In the genomic region with DNA sequence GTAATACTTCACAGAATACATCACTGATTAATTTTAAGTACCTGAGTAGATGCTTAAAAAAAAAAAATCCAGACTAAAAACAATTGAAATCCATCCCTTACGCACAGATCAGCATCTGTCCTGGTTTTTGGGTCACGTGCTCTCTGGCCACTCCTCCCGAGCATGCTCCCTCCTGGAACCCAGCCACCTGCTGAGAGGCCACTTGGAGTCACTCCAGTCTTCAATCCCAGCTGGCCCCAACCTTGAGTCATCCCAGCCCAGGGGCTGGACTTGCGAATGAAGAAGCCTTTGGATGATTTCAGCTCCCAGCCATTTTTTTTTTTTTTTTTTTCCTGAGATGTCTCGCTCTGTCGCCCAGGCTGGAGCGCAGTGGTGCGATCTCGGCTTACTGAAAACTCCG, we compare ENCODE assay signal across 1 cellular context.
TF ChIP-seq lines count a peak whose summit lies in the region.

No MANE protein-coding gene starts in this region.

TF ChIP-seq in SK-N-SH, 30 proteins besides CTCF, POLR2A, EP300 and RAD21 (continued from another document):
- TF ChIP-seq REST (IDR thresholded peaks at IDR 0.05; ENCODE audit: low read depth, low read length) (no peak), YY1 (IDR thresholded peaks at IDR 0.05; ENCODE audit: low read depth) (no peak), POLR2AphosphoS5 (IDR thresholded peaks at IDR 0.05; ENCODE audit: low read depth, low read length) (peak; percentile 25; the same call in 1 of the 2 replicates), FOXM1 (IDR thresholded peaks at IDR 0.05; ENCODE audit: low read depth) (no peak), SIN3A (IDR thresholded peaks at IDR 0.05; ENCODE audit: borderline replicate concordance, low read depth, low read length) (peak; percentile 64; the same call in 1 of the 2 replicates), FOXJ3 (CRISPR knock-in tag; IDR thresholded peaks at IDR 0.05) (no peak), PBX3 (IDR thresholded peaks at IDR 0.05) (0 out of 2 replicates have a peak, but pooled peaks have one; percentile 44), RXRA (IDR thresholded peaks at IDR 0.05; ENCODE audit: borderline replicate concordance, low read depth) (no peak), TCF12 (IDR thresholded peaks at IDR 0.05) (peak; percentile 78), MXI1 (IDR thresholded peaks at IDR 0.05; ENCODE audit: low read depth, low read length) (no peak), USF1 (IDR thresholded peaks at IDR 0.05; ENCODE audit: borderline replicate concordance, low read depth) (peak; percentile 91)
- TF ChIP-seq, protein P1, sequence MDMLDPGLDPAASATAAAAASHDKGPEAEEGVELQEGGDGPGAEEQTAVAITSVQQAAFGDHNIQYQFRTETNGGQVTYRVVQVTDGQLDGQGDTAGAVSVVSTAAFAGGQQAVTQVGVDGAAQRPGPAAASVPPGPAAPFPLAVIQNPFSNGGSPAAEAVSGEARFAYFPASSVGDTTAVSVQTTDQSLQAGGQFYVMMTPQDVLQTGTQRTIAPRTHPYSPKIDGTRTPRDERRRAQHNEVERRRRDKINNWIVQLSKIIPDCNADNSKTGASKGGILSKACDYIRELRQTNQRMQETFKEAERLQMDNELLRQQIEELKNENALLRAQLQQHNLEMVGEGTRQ (IDR thresholded peaks at IDR 0.05; ENCODE audit: borderline replicate concordance, low read depth, low read length): no peak
- TF ChIP-seq, protein P2, sequence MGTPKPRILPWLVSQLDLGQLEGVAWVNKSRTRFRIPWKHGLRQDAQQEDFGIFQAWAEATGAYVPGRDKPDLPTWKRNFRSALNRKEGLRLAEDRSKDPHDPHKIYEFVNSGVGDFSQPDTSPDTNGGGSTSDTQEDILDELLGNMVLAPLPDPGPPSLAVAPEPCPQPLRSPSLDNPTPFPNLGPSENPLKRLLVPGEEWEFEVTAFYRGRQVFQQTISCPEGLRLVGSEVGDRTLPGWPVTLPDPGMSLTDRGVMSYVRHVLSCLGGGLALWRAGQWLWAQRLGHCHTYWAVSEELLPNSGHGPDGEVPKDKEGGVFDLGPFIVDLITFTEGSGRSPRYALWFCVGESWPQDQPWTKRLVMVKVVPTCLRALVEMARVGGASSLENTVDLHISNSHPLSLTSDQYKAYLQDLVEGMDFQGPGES (IDR thresholded peaks at IDR 0.05; ENCODE audit: low read depth, low read length): no peak
